Comparison of ENCODE assay signal across 1 cellular context in the genomic region with DNA sequence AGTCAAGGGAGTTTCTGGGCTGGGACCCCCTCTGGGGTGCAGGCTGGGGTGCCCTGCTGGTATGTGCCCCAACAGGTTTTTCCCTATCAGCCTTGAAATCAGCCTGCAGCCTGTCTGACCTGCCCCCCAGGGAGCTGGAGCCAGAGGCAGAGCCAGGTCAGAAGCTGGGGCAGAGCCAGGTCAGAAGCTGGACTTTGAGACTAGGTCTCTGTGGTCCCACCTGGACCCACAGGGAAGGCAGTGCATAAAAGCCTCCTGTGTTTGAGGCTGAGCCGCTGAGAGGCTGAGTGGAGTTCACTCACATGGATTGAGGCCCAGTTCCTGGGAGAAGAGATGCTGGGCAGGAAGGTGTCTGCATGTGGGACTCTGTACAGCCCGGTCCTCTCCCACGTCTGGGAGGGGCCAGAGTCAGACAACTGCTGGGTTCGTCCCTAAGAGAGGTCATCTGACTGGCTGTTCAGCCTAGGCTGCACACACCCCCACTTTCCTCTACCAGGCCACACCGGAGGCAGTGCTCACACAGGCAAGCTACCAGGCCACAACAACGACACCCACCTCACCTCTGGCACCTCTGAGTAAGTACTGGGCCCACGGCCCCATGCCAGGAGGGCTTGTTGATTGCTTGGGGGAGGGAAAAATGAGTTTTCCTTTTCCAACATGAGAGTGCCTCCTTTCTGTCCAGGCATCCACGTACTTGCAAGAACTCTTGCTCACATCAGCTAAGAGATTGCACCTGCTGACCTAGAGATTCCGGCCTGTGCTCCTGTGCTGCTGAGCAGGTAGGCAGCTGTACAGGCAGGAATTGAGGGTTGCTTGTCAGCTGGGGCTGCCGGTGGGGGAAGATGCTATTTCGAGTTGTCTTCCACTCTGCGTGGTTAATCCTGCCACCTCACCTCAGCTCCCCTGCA.
A peak's percentile ranks its signal among the peaks of the same experiment; 100 is the strongest.
TF ChIP-seq lines count a peak whose summit lies in the region.

A gene with protein sequence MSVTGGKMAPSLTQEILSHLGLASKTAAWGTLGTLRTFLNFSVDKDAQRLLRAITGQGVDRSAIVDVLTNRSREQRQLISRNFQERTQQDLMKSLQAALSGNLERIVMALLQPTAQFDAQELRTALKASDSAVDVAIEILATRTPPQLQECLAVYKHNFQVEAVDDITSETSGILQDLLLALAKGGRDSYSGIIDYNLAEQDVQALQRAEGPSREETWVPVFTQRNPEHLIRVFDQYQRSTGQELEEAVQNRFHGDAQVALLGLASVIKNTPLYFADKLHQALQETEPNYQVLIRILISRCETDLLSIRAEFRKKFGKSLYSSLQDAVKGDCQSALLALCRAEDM (plus strand): TSS at position 488 of the 908 bp plus-strand sequence. CDS start 814 bp downstream, outside the sequence.

TF ChIP-seq in HepG2, 621 proteins besides CTCF, POLR2A, EP300 and RAD21 (continued from another document and continues in another):
- TF ChIP-seq, protein P1, sequence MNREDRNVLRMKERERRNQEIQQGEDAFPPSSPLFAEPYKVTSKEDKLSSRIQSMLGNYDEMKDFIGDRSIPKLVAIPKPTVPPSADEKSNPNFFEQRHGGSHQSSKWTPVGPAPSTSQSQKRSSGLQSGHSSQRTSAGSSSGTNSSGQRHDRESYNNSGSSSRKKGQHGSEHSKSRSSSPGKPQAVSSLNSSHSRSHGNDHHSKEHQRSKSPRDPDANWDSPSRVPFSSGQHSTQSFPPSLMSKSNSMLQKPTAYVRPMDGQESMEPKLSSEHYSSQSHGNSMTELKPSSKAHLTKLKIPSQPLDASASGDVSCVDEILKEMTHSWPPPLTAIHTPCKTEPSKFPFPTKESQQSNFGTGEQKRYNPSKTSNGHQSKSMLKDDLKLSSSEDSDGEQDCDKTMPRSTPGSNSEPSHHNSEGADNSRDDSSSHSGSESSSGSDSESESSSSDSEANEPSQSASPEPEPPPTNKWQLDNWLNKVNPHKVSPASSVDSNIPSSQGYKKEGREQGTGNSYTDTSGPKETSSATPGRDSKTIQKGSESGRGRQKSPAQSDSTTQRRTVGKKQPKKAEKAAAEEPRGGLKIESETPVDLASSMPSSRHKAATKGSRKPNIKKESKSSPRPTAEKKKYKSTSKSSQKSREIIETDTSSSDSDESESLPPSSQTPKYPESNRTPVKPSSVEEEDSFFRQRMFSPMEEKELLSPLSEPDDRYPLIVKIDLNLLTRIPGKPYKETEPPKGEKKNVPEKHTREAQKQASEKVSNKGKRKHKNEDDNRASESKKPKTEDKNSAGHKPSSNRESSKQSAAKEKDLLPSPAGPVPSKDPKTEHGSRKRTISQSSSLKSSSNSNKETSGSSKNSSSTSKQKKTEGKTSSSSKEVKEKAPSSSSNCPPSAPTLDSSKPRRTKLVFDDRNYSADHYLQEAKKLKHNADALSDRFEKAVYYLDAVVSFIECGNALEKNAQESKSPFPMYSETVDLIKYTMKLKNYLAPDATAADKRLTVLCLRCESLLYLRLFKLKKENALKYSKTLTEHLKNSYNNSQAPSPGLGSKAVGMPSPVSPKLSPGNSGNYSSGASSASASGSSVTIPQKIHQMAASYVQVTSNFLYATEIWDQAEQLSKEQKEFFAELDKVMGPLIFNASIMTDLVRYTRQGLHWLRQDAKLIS (CRISPR knock-in tag; IDR thresholded peaks at IDR 0.05) = no peak
- no peak for TF ChIP-seq ZNF256 (CRISPR knock-in tag; conservative IDR thresholded peaks at IDR 0.05)
- TF ChIP-seq ZNF547 (CRISPR knock-in tag; IDR thresholded peaks at IDR 0.05) = peak; percentile 44; the same call in 1 of the 2 replicates
- TF ChIP-seq ZNF235 (CRISPR knock-in tag; IDR thresholded peaks at IDR 0.05; ENCODE audit: borderline replicate concordance) = no peak
- TF ChIP-seq, protein P2, sequence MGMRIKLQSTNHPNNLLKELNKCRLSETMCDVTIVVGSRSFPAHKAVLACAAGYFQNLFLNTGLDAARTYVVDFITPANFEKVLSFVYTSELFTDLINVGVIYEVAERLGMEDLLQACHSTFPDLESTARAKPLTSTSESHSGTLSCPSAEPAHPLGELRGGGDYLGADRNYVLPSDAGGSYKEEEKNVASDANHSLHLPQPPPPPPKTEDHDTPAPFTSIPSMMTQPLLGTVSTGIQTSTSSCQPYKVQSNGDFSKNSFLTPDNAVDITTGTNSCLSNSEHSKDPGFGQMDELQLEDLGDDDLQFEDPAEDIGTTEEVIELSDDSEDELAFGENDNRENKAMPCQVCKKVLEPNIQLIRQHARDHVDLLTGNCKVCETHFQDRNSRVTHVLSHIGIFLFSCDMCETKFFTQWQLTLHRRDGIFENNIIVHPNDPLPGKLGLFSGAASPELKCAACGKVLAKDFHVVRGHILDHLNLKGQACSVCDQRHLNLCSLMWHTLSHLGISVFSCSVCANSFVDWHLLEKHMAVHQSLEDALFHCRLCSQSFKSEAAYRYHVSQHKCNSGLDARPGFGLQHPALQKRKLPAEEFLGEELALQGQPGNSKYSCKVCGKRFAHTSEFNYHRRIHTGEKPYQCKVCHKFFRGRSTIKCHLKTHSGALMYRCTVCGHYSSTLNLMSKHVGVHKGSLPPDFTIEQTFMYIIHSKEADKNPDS (CRISPR knock-in tag; IDR thresholded peaks at IDR 0.05) = no peak
- TF ChIP-seq, protein P3, sequence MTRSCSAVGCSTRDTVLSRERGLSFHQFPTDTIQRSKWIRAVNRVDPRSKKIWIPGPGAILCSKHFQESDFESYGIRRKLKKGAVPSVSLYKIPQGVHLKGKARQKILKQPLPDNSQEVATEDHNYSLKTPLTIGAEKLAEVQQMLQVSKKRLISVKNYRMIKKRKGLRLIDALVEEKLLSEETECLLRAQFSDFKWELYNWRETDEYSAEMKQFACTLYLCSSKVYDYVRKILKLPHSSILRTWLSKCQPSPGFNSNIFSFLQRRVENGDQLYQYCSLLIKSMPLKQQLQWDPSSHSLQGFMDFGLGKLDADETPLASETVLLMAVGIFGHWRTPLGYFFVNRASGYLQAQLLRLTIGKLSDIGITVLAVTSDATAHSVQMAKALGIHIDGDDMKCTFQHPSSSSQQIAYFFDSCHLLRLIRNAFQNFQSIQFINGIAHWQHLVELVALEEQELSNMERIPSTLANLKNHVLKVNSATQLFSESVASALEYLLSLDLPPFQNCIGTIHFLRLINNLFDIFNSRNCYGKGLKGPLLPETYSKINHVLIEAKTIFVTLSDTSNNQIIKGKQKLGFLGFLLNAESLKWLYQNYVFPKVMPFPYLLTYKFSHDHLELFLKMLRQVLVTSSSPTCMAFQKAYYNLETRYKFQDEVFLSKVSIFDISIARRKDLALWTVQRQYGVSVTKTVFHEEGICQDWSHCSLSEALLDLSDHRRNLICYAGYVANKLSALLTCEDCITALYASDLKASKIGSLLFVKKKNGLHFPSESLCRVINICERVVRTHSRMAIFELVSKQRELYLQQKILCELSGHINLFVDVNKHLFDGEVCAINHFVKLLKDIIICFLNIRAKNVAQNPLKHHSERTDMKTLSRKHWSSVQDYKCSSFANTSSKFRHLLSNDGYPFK (CRISPR knock-in tag; IDR thresholded peaks at IDR 0.05; ENCODE audit: borderline replicate concordance) = no peak; the same call in 1 of the 2 replicates
- TF ChIP-seq, protein P4, sequence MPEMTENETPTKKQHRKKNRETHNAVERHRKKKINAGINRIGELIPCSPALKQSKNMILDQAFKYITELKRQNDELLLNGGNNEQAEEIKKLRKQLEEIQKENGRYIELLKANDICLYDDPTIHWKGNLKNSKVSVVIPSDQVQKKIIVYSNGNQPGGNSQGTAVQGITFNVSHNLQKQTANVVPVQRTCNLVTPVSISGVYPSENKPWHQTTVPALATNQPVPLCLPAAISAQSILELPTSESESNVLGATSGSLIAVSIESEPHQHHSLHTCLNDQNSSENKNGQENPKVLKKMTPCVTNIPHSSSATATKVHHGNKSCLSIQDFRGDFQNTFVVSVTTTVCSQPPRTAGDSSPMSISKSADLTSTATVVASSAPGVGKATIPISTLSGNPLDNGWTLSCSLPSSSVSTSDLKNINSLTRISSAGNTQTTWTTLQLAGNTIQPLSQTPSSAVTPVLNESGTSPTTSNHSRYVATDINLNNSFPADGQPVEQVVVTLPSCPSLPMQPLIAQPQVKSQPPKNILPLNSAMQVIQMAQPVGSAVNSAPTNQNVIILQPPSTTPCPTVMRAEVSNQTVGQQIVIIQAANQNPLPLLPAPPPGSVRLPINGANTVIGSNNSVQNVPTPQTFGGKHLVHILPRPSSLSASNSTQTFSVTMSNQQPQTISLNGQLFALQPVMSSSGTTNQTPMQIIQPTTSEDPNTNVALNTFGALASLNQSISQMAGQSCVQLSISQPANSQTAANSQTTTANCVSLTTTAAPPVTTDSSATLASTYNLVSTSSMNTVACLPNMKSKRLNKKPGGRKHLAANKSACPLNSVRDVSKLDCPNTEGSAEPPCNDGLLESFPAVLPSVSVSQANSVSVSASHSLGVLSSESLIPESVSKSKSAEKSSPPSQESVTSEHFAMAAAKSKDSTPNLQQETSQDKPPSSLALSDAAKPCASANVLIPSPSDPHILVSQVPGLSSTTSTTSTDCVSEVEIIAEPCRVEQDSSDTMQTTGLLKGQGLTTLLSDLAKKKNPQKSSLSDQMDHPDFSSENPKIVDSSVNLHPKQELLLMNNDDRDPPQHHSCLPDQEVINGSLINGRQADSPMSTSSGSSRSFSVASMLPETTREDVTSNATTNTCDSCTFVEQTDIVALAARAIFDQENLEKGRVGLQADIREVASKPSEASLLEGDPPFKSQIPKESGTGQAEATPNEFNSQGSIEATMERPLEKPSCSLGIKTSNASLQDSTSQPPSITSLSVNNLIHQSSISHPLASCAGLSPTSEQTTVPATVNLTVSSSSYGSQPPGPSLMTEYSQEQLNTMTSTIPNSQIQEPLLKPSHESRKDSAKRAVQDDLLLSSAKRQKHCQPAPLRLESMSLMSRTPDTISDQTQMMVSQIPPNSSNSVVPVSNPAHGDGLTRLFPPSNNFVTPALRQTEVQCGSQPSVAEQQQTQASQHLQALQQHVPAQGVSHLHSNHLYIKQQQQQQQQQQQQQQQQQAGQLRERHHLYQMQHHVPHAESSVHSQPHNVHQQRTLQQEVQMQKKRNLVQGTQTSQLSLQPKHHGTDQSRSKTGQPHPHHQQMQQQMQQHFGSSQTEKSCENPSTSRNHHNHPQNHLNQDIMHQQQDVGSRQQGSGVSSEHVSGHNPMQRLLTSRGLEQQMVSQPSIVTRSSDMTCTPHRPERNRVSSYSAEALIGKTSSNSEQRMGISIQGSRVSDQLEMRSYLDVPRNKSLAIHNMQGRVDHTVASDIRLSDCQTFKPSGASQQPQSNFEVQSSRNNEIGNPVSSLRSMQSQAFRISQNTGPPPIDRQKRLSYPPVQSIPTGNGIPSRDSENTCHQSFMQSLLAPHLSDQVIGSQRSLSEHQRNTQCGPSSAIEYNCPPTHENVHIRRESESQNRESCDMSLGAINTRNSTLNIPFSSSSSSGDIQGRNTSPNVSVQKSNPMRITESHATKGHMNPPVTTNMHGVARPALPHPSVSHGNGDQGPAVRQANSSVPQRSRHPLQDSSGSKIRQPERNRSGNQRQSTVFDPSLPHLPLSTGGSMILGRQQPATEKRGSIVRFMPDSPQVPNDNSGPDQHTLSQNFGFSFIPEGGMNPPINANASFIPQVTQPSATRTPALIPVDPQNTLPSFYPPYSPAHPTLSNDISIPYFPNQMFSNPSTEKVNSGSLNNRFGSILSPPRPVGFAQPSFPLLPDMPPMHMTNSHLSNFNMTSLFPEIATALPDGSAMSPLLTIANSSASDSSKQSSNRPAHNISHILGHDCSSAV (CRISPR knock-in tag; IDR thresholded peaks at IDR 0.05; ENCODE audit: borderline replicate concordance) = no peak
- no peak for TF ChIP-seq MBD4 (IDR thresholded peaks at IDR 0.05; ENCODE audit: borderline replicate concordance, low read length)
- TF ChIP-seq ZNF468 (CRISPR knock-in tag; IDR thresholded peaks at IDR 0.05) = no peak
- peak; percentile 99 for TF ChIP-seq HNF4A (CRISPR knock-in tag; IDR thresholded peaks at IDR 0.05)
- TF ChIP-seq KLF12 (CRISPR knock-in tag; IDR thresholded peaks at IDR 0.05; ENCODE audit: borderline replicate concordance) = 0 out of 2 replicates have a peak, but pooled peaks have one; percentile 27
- TF ChIP-seq ZNF30 (CRISPR knock-in tag; IDR thresholded peaks at IDR 0.05) = no peak
- no peak for TF ChIP-seq ZNF432 (CRISPR knock-in tag; IDR thresholded peaks at IDR 0.05; ENCODE audit: borderline replicate concordance)
- TF ChIP-seq FOXP1 (IDR thresholded peaks at IDR 0.05) = no peak
- TF ChIP-seq FOXP1 (CRISPR knock-in tag; IDR thresholded peaks at IDR 0.05) = peak; percentile 21; the same call in 1 of the 2 replicates
- no peak; the same call in 1 of the 2 replicates for TF ChIP-seq HOXA3 (CRISPR knock-in tag; IDR thresholded peaks at IDR 0.05)
- TF ChIP-seq, protein P5, sequence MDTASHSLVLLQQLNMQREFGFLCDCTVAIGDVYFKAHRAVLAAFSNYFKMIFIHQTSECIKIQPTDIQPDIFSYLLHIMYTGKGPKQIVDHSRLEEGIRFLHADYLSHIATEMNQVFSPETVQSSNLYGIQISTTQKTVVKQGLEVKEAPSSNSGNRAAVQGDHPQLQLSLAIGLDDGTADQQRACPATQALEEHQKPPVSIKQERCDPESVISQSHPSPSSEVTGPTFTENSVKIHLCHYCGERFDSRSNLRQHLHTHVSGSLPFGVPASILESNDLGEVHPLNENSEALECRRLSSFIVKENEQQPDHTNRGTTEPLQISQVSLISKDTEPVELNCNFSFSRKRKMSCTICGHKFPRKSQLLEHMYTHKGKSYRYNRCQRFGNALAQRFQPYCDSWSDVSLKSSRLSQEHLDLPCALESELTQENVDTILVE (CRISPR knock-in tag; IDR thresholded peaks at IDR 0.05) = peak; percentile 30; the same call in 1 of the 2 replicates
- TF ChIP-seq PHB2 (IDR thresholded peaks at IDR 0.05; ENCODE audit: partially characterized antibody) = no peak
- no peak for TF ChIP-seq TAF15 (IDR thresholded peaks at IDR 0.05; ENCODE audit: low read depth, low read length, poor library complexity, severe bottlenecking)
- no peak for TF ChIP-seq SRSF4 (IDR thresholded peaks at IDR 0.05; ENCODE audit: low read depth, low read length, poor library complexity, severe bottlenecking)
- TF ChIP-seq JUND (CRISPR knock-in tag; IDR thresholded peaks at IDR 0.05) = no peak
- TF ChIP-seq ZFP62 (CRISPR knock-in tag; IDR thresholded peaks at IDR 0.05) = no peak
- no peak; the same call in 1 of the 2 replicates for TF ChIP-seq HMG20A (CRISPR knock-in tag; IDR thresholded peaks at IDR 0.05; ENCODE audit: borderline replicate concordance)
- TF ChIP-seq GFI1 (CRISPR knock-in tag; IDR thresholded peaks at IDR 0.05; ENCODE audit: borderline replicate concordance) = peak; percentile 20; the same call in 1 of the 2 replicates
- no peak for TF ChIP-seq ZNF607 (CRISPR knock-in tag; IDR thresholded peaks at IDR 0.05; ENCODE audit: borderline replicate concordance)
- no peak for TF ChIP-seq CHD4 (IDR thresholded peaks at IDR 0.05; ENCODE audit: borderline replicate concordance, low read length)
